In genomic region chr5:71528206-71528605, GRCh38 we compare ENCODE assay signal across 22 cellular contexts. TPM values are rescaled to one million over a fixed set of nuclear protein-coding genes. Genes with fewer than 3 reads are reported as not detected.
DNase-seq lines count a peak whose midpoint lies in the region; ATAC-seq and TF ChIP-seq lines count a peak whose summit lies in the region.
"Had no signal": no experiment of that assay in that cellular context is flagged by ENCODE, and none has a peak within 500 bp of the region (broad histone marks: within the 10 kb centered on the region; RNA-seq: fewer than 3 reads in every experiment).

No MANE protein-coding gene starts in this region.

- no peaks in the 10 kb centered on the region for H3K27me3 ChIP-seq in mesenchymal stem cell (ENCODE audit: control insufficient read depth in 1 of 2, insufficient read depth in 1 of 2, low read length in 2 of 2)
- H3K27me3 ChIP-seq: adrenal gland had no signal

- H3K4ac ChIP-seq in mesenchymal stem cell (ENCODE audit: low read depth in 1 of 2, low read length in 2 of 2): no peak overlapping the region

- no peak overlapping the region for H2BK15ac ChIP-seq in mesenchymal stem cell (ENCODE audit: low read depth, poor library complexity, severe bottlenecking)

- no peak overlapping the region for H2BK5ac ChIP-seq in mesenchymal stem cell (ENCODE audit: low read depth, low read length, poor library complexity, severe bottlenecking)

- H3K4me3 ChIP-seq in choroid plexus epithelial cell (ENCODE audit: low read depth, low read length): no peak overlapping the region
- H3K4me3 ChIP-seq in mesenchymal stem cell (ENCODE audit: insufficient read depth in 1 of 2, low read depth in 1 of 2, low read length in 2 of 2): no peak overlapping the region
- H3K4me3 ChIP-seq: adrenal gland, left ventricle myocardium inferior had no signal

- H3K36me3 ChIP-seq in mesenchymal stem cell (ENCODE audit: control insufficient read depth in 1 of 2, insufficient read depth in 2 of 2, low read depth in 1 of 2, low read length in 2 of 2): peaks cover 24 to 29% of the 10 kb centered on the region in 2 experiments

- no peaks in the 10 kb centered on the region for H3K4me1 ChIP-seq in mesenchymal stem cell (ENCODE audit: control insufficient read depth, insufficient read depth, low read depth, low read length)

- WGBS in mesenchymal stem cell: 96% methylated on average over 3 of the region's 3 CpGs

- H2AK5ac ChIP-seq in mesenchymal stem cell (ENCODE audit: low read length, severe bottlenecking): no peak overlapping the region

- H3K4me2 ChIP-seq in mesenchymal stem cell (ENCODE audit: low read length, poor library complexity, severe bottlenecking): no peak overlapping the region

- TF ChIP-seq CTCF in choroid plexus epithelial cell (conservative IDR thresholded peaks at IDR 0.05; ENCODE audit: low read depth, low read length): no peak

- DNase-seq in ELR (ENCODE audit: low read depth): peak; percentile 41
- peak; percentile 8 for DNase-seq in LHCN-M2 (ENCODE audit: low read depth)
- DNase-seq in choroid plexus epithelial cell (ENCODE audit: low read depth): peak; percentile 14
- DNase-seq in mesenchymal stem cell: peak; percentile 12
- DNase-seq in GF-D8 (lab: John Stamatoyannopoulos, UW): no peak
- DNase-seq: activated CD8-positive, alpha-beta T cell treated with anti-CD3 and anti-CD28 coated beads for 36 hours; activated gamma-delta T cell; adrenal gland; AML-193; CD4-positive, alpha-beta memory T cell; effector CD4-positive, alpha-beta T cell; H9; left ventricle myocardium inferior; NCI-H1417 treated with DMSO at 0.1 percent for 48 hours; NCI-H82; stimulated activated naive CD4-positive, alpha-beta T cell; T-helper 2 cell had no signal

- H3K18ac ChIP-seq in mesenchymal stem cell (ENCODE audit: low read depth in 1 of 2, low read length in 2 of 2): no peak overlapping the region

- ATAC-seq in HG02981 (IDR thresholded peaks at IDR 0.05; ENCODE audit: unreplicated experiment): no peak
- no peak for ATAC-seq in GM19467 (IDR thresholded peaks at IDR 0.05; ENCODE audit: unreplicated experiment)
- ATAC-seq: activated CD8-positive, alpha-beta T cell treated with anti-CD3 and anti-CD28 coated beads for 36 hours; sciatic nerve; SK-N-SH treated with all-trans-retinoic acid at 6 μM for 48 hours had no signal

- H3K9me3 ChIP-seq in mesenchymal stem cell (ENCODE audit: control insufficient read depth, low read length): no peaks in the 10 kb centered on the region
- H3K9me3 ChIP-seq: adrenal gland, left ventricle myocardium inferior had no signal

- H2AFZ ChIP-seq in mesenchymal stem cell (ENCODE audit: low read depth, low read length): no peak overlapping the region

- H4K91ac ChIP-seq in mesenchymal stem cell (ENCODE audit: low read length): no peak overlapping the region

- no peak overlapping the region for H2BK120ac ChIP-seq in mesenchymal stem cell (ENCODE audit: low read depth, low read length)

- no peak overlapping the region for H2BK12ac ChIP-seq in mesenchymal stem cell (ENCODE audit: low read length in 2 of 2)

- H3K23ac ChIP-seq in mesenchymal stem cell (ENCODE audit: low read length in 2 of 2): no peak overlapping the region

- no peak overlapping the region for H3K14ac ChIP-seq in mesenchymal stem cell (ENCODE audit: low read length in 2 of 2)

- no peak overlapping the region for H3K27ac ChIP-seq in mesenchymal stem cell (ENCODE audit: low read length, poor library complexity, severe bottlenecking)
- H3K27ac ChIP-seq: adrenal gland, left ventricle myocardium inferior, RWPE1 had no signal

- peaks cover 14% of the 10 kb centered on the region for H3K79me1 ChIP-seq in mesenchymal stem cell (replicated peaks; ENCODE audit: low read length, poor library complexity, severe bottlenecking)

- H3K9ac ChIP-seq in mesenchymal stem cell (ENCODE audit: low read length): peak overlapping the region; percentile 43

- no peak overlapping the region for H4K8ac ChIP-seq in mesenchymal stem cell (ENCODE audit: low read length)

RNA-seq across cellular contexts. Expression of gene MCCC2, which starts 58.9 kb away (rescaled TPM):
- 28.1 and 30.4 TPM in 2 replicates for total RNA-seq in LHCN-M2 (2014; rRNA removed)
- 12.9 TPM for polyA plus RNA-seq in LHCN-M2 (2012)
- 20.9 TPM for polyA plus RNA-seq in mesenchymal stem cell (2013, experiment 1 of 2)
- polyA plus RNA-seq in mesenchymal stem cell (2013, experiment 2 of 2): 20.9 TPM
